ENCODE assay signal across 16 cellular contexts in genomic region chr3:102141096-102141912, GRCh38.
DNase-seq lines count a peak whose midpoint lies in the region; ATAC-seq and TF ChIP-seq lines count a peak whose summit lies in the region.
"Had no signal": no experiment of that assay in that cellular context is flagged by ENCODE, and none has a peak within 500 bp of the region (broad histone marks: within the 10 kb centered on the region; RNA-seq: fewer than 3 reads in every experiment).

No MANE protein-coding gene starts in this region.

- H3K36me3 ChIP-seq in IMR-90 (ENCODE audit: control insufficient read depth, insufficient read depth, low read length) (no peaks in the 10 kb centered on the region), left ventricle myocardium inferior (no peaks in the 10 kb centered on the region), sigmoid colon (no peaks in the 10 kb centered on the region)

- H3K4me2 ChIP-seq in IMR-90 (ENCODE audit: low read depth, low read length) = peak overlapping the region; percentile 52

- dilution Hi-C loops in IMR-90 (cut with HindIII; ENCODE audit: low sequenced_read_pairs, unreplicated experiment) = no loop called here

- H3K9me3 Mint-ChIP-seq in activated CD4-positive, alpha-beta T cell treated with anti-CD3 and anti-CD28 coated beads, Interleukin-2, amount 10 ng/mL, durations not matched to agents 24 days and 14 days = peaks cover 9% of the 10 kb centered on the region
- H3K9me3 Mint-ChIP-seq: activated T-cell treated with anti-CD3 and anti-CD28 coated beads, Interleukin-2, amount 50 U/mL, for 72 hours had no signal

- H2AK5ac ChIP-seq in IMR-90 (ENCODE audit: low read depth, low read length) = no peak overlapping the region

- peaks cover 5% of the 10 kb centered on the region; the same call in 1 of the 2 replicates for H3K9me1 ChIP-seq in IMR-90 (ENCODE audit: insufficient read depth, low read length)

- H2BK120ac ChIP-seq in IMR-90 (ENCODE audit: low read depth, low read length) = no peak overlapping the region

- H3K27me3 ChIP-seq in IMR-90 (ENCODE audit: control insufficient read depth, insufficient read depth, low read length) = no peaks in the 10 kb centered on the region
- no peaks in the 10 kb centered on the region for H3K27me3 ChIP-seq in left ventricle myocardium inferior (ENCODE audit: low read depth)
- H3K27me3 ChIP-seq in sigmoid colon = no peaks in the 10 kb centered on the region

- WGBS in IMR-90 (ENCODE audit: extremely low coverage in 2 of 2, insufficient read length in 1 of 2), 2 experiments = 100% methylated on average over 1 of the region's 5 CpGs; no CpG with 5 or more reads in 1 of the 2 experiments
- WGBS in sigmoid colon, 2 donors = 74 to 77% methylated on average over 5 of the region's 5 CpGs

- H3K27me3 Mint-ChIP-seq in activated CD4-positive, alpha-beta T cell treated with anti-CD3 and anti-CD28 coated beads, Interleukin-2, amount 10 ng/mL, durations not matched to agents 24 days and 14 days = peaks cover 15% of the 10 kb centered on the region
- H3K27me3 Mint-ChIP-seq: progenitor cell of endocrine pancreas had no signal

- ATAC-seq in IMR-90 (ENCODE audit: low read depth) = peak; percentile 85
- no peak for ATAC-seq in GM21529 (IDR thresholded peaks at IDR 0.05; ENCODE audit: unreplicated experiment)
- ATAC-seq in GM18502 (IDR thresholded peaks at IDR 0.05; ENCODE audit: poor library complexity, unreplicated experiment) = no peak
- ATAC-seq: activated T-cell treated with anti-CD3 and anti-CD28 coated beads, Interleukin-2, amount 50 U/mL, for 72 hours; esophagus mucosa; left lobe of liver had no signal

- no peak overlapping the region for H3K27ac Mint-ChIP-seq in activated CD4-positive, alpha-beta T cell treated with anti-CD3 and anti-CD28 coated beads, Interleukin-2, amount 10 ng/mL, durations not matched to agents 24 days and 14 days
- H3K27ac Mint-ChIP-seq: activated T-cell treated with anti-CD3 and anti-CD28 coated beads, Interleukin-2, amount 50 U/mL, for 72 hours; progenitor cell of endocrine pancreas had no signal

- CTCF ChIA-PET in IMR-90 (lab: Yijun Ruan, JAX) = no interaction called here

- no TSS peak for BruUV-seq in IMR-90 (replicated peaks; lab: Mats Ljungman, UMichigan)

- no peak overlapping the region for H3K4me3 Mint-ChIP-seq in activated CD4-positive, alpha-beta T cell treated with anti-CD3 and anti-CD28 coated beads, Interleukin-2, amount 10 ng/mL, durations not matched to agents 24 days and 14 days
- H3K4me3 Mint-ChIP-seq: activated T-cell treated with anti-CD3 and anti-CD28 coated beads, Interleukin-2, amount 50 U/mL, for 72 hours had no signal

- H4K8ac ChIP-seq in IMR-90 (ENCODE audit: low read depth in 2 of 2, low read length in 2 of 2) = 0 out of 4 replicates have a peak overlapping the region, but pooled peaks of 1 of the 2 experiments have one; percentile 3

- no peak overlapping the region for H3K23ac ChIP-seq in IMR-90 (ENCODE audit: low read depth, low read length)

- peak overlapping the region; percentile 24 for H2BK5ac ChIP-seq in IMR-90 (ENCODE audit: low read depth, low read length, poor library complexity, severe bottlenecking)

- no peak overlapping the region for H2BK20ac ChIP-seq in IMR-90 (ENCODE audit: low read depth, low read length)

- in situ Hi-C loops in IMR-90 (cut with MboI; ENCODE audit: low sequenced_read_pairs) = no loop called here

- no peaks in the 10 kb centered on the region for H3K36me3 Mint-ChIP-seq in activated CD4-positive, alpha-beta T cell treated with anti-CD3 and anti-CD28 coated beads, Interleukin-2, amount 10 ng/mL, durations not matched to agents 24 days and 14 days (ENCODE audit: low read depth)

- intact Hi-C loops in IMR-90 (cut with micrococcal nuclease) = no loop called here
- intact Hi-C loops in left ventricle myocardium inferior (cut with micrococcal nuclease) = no loop called here
- intact Hi-C loops in sigmoid colon (cut with DNase I) = no loop called here
- intact Hi-C loops in activated CD4-positive, alpha-beta T cell treated with anti-CD3 and anti-CD28 coated beads, Interleukin-2, amount 10 ng/mL, durations not matched to agents 24 days and 14 days (cut with micrococcal nuclease) = no loop called here

- no peaks in the 10 kb centered on the region for H3K79me1 ChIP-seq in IMR-90 (ENCODE audit: low read depth in 1 of 2, low read length in 2 of 2)

- DNase-seq in IMR-90 (peak; percentile 67), choroid plexus epithelial cell (ENCODE audit: low read depth) (peak; percentile 33), left ventricle myocardium inferior (no peak), sigmoid colon (no peak), HuH-7 (ENCODE audit: low spot score) (no peak)
- DNase-seq in activated CD4-positive, alpha-beta T cell treated with anti-CD3 and anti-CD28 coated beads, Interleukin-2, amount 10 ng/mL, durations not matched to agents 24 days and 14 days = no peak
- DNase-seq: activated CD4-positive, alpha-beta T cell treated with anti-CD3 and anti-CD28 coated beads, Interleukin-2, amount 50 U/mL, for 48 hours; activated T-cell treated with anti-CD3 and anti-CD28 coated beads, Interleukin-2, amount 50 U/mL, for 72 hours; AML-193; cortex of kidney; NCI-H1417 treated with DMSO at 0.1 percent for 48 hours had no signal

- H3K4me1 Mint-ChIP-seq in activated CD4-positive, alpha-beta T cell treated with anti-CD3 and anti-CD28 coated beads, Interleukin-2, amount 10 ng/mL, durations not matched to agents 24 days and 14 days = no peaks in the 10 kb centered on the region

- peak overlapping the region; percentile 25; the same call in 1 of the 2 replicates for H4K5ac ChIP-seq in IMR-90 (ENCODE audit: low read depth, low read length)

- no peaks in the 10 kb centered on the region for H3K9me3 ChIP-seq in IMR-90 (ENCODE audit: control insufficient read depth, insufficient read depth, low read length)
- no peaks in the 10 kb centered on the region for H3K9me3 ChIP-seq in left ventricle myocardium inferior (replicated peaks)
- no peaks in the 10 kb centered on the region for H3K9me3 ChIP-seq in sigmoid colon

- H3K4ac ChIP-seq in IMR-90 (ENCODE audit: low read depth, low read length) = no peak overlapping the region

- POLR2A ChIA-PET in IMR-90 (lab: Charles Lee; ENCODE audit: unreplicated experiment) = no interaction called here

- no peak overlapping the region for H3K4me3 ChIP-seq in IMR-90 (ENCODE audit: insufficient read depth, low read depth, low read length)
- H3K4me3 ChIP-seq in choroid plexus epithelial cell (ENCODE audit: low read depth, low read length) = no peak overlapping the region
- peak overlapping the region; percentile 0 for H3K4me3 ChIP-seq in left ventricle myocardium inferior
- H3K4me3 ChIP-seq in sigmoid colon = no peak overlapping the region

- no peak overlapping the region for H2AK9ac ChIP-seq in IMR-90 (replicated peaks; ENCODE audit: low read depth, low read length, poor library complexity)

- H3K18ac ChIP-seq in IMR-90 (ENCODE audit: low read depth, low read length) = peak overlapping the region; percentile 63; the same call in 1 of the 2 replicates

- H3K4me1 ChIP-seq in IMR-90 (ENCODE audit: control insufficient read depth, insufficient read depth, low read length) = peaks cover 12% of the 10 kb centered on the region
- peaks cover 26% of the 10 kb centered on the region for H3K4me1 ChIP-seq in left ventricle myocardium inferior
- peaks cover 0 to 41% (median 39%) of the 10 kb centered on the region in 4 donors for H3K4me1 ChIP-seq in sigmoid colon

- H3K9ac ChIP-seq in IMR-90 (ENCODE audit: low read depth, low read length) = no peak overlapping the region

- H3K14ac ChIP-seq in IMR-90 (replicated peaks; ENCODE audit: low read depth, low read length) = 0 out of 2 replicates have a peak overlapping the region, but pooled peaks have one; percentile 16

- no peak overlapping the region for H3K56ac ChIP-seq in IMR-90 (ENCODE audit: extremely low read depth, insufficient read depth, low read length)

- H4K91ac ChIP-seq in IMR-90 (ENCODE audit: insufficient read depth, low read depth, low read length) = no peak overlapping the region

- H3K27ac ChIP-seq in IMR-90 (ENCODE audit: insufficient read depth, low read length) (no peak overlapping the region), left ventricle myocardium inferior (replicated peaks) (peak overlapping the region; percentile 70), sigmoid colon (peak overlapping the region; percentile 52 to 72 (median 58))

- TF ChIP-seq CTCF in IMR-90 (conservative IDR thresholded peaks at IDR 0.05; ENCODE audit: low read depth, low read length) (no peak), choroid plexus epithelial cell (conservative IDR thresholded peaks at IDR 0.05; ENCODE audit: low read depth, low read length) (no peak), left ventricle myocardium inferior (IDR thresholded peaks at IDR 0.05; ENCODE audit: borderline replicate concordance) (no peak), sigmoid colon (IDR thresholded peaks at IDR 0.05) (no peak)

- no peak overlapping the region for H2AFZ ChIP-seq in IMR-90 (replicated peaks; ENCODE audit: low read length, poor library complexity)

- H2BK15ac ChIP-seq in IMR-90 (ENCODE audit: low read depth, low read length) = peak overlapping the region; percentile 28; the same call in 1 of the 3 replicates

- no peak for TF ChIP-seq RAD21 in IMR-90 (IDR thresholded peaks at IDR 0.05; ENCODE audit: low read length)

- H4K20me1 ChIP-seq in IMR-90 (ENCODE audit: insufficient read depth, low read length) = no peaks in the 10 kb centered on the region

- TF ChIP-seq POLR2A in IMR-90 (IDR thresholded peaks at IDR 0.05; ENCODE audit: low read depth, low read length) = no peak
- no peak for TF ChIP-seq POLR2A in sigmoid colon (IDR thresholded peaks at IDR 0.05)

- no peak for TF ChIP-seq EP300 in sigmoid colon (IDR thresholded peaks at IDR 0.05)

TF ChIP-seq in IMR-90, 13 proteins besides CTCF, POLR2A, EP300 and RAD21 (continues in another document):
- TF ChIP-seq RCOR1 (IDR thresholded peaks at IDR 0.05; ENCODE audit: insufficient replicate concordance, low read length) (no peak), FOS (IDR thresholded peaks at IDR 0.05; ENCODE audit: low read depth, low read length) (no peak), CHD1 (IDR thresholded peaks at IDR 0.05; ENCODE audit: low read depth, low read length) (no peak), USF2 (IDR thresholded peaks at IDR 0.05; ENCODE audit: low read depth, low read length) (no peak), CEBPB (IDR thresholded peaks at IDR 0.05; ENCODE audit: low read depth, low read length) (no peak), MXI1 (IDR thresholded peaks at IDR 0.05; ENCODE audit: borderline replicate concordance, low read depth, low read length) (no peak), MAFK (IDR thresholded peaks at IDR 0.05; ENCODE audit: low read depth, low read length) (no peak), NFE2L2 (IDR thresholded peaks at IDR 0.05; ENCODE audit: low read depth, low read length) (no peak), RFX5 (IDR thresholded peaks at IDR 0.05; ENCODE audit: low read depth, low read length) (no peak)

Comparison
In these comparisons a context has a peak if more than half of its experiments do, and no peak if none do; other contexts are left out.
1. DNase-seq: peak in IMR-90 (single experiment) and choroid plexus epithelial cell (single experiment); none in left ventricle myocardium inferior (single experiment), sigmoid colon (single experiment), HuH-7 (single experiment) and activated CD4-positive, alpha-beta T cell treated with anti-CD3 and anti-CD28 coated beads, Interleukin-2, amount 10 ng/mL, durations not matched to agents 24 days and 14 days (single experiment).